In the genomic region with DNA sequence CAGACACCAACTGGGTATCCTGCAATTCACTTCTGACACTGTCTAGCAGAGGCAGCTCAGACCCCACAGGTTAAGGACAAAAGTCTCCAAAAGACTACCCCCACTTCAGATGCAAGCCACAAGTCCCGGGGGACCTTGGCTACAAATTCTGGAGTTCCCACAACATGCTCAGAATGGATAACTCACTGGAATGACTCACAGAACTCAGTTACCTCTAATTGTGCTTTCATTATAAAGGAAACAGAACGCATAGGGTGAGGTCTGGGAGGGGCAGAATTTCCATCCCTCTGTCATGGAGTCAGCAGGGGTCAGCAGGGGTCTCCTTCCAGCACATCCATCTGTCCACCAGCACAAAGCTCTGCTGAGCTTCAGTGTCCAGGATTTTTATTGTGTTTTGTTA, we compare ENCODE assay signal across 17 cellular contexts.
DNase-seq lines count a peak whose midpoint lies in the region; ATAC-seq and TF ChIP-seq lines count a peak whose summit lies in the region.
"Had no signal": no experiment of that assay in that cellular context is flagged by ENCODE, and none has a peak within 500 bp of the region (broad histone marks: within the 10 kb centered on the region; RNA-seq: fewer than 3 reads in every experiment).

No MANE protein-coding gene starts in this region.

- no peaks in the 10 kb centered on the region for H3K27me3 ChIP-seq in iPS DF 6.9 (ENCODE audit: control insufficient read depth, insufficient read depth, low read length)

- peaks cover 4% of the 10 kb centered on the region; the same call in 1 of the 2 replicates for H3K36me3 Mint-ChIP-seq in HFFc6 (ENCODE audit: low read depth)
- H3K36me3 Mint-ChIP-seq in MCF 10A (ENCODE audit: insufficient read depth, unreplicated experiment): no peaks in the 10 kb centered on the region
- H3K36me3 Mint-ChIP-seq in type B pancreatic cell: no peaks in the 10 kb centered on the region
- H3K36me3 Mint-ChIP-seq: naive thymus-derived CD8-positive, alpha-beta T cell; stimulated activated naive B cell treated with anti-CD40 and anti-IgM and Interleukin-4, amounts not matched to agents 10 μg/mL and 1 μg/mL and 100 μg/mL, for 72 hours had no signal

- CTCF ChIA-PET in MCF 10A (lab: Yijun Ruan, JAX): interaction anchor here (0.7 to 1.0 kb wide), 3 partner anchors 10 to 142 kb away, joined by 3 read pairs; no protein-coding TSS in a partner anchor

- H3K4me3 Mint-ChIP-seq in HFFc6 (peak overlapping the region; percentile 13; the same call in 1 of the 2 replicates), MCF 10A (ENCODE audit: unreplicated experiment) (no peak overlapping the region), type B pancreatic cell (no peak overlapping the region)
- H3K4me3 Mint-ChIP-seq: dendritic cell treated with granulocyte-macrophage colony-stimulating factor and Interleukin-4, amounts not matched to agents 40 ng/mL and 50 ng/mL, for 4 days; naive thymus-derived CD8-positive, alpha-beta T cell; stimulated activated naive B cell treated with anti-CD40 and anti-IgM and Interleukin-4, amounts not matched to agents 10 μg/mL and 1 μg/mL and 100 μg/mL, for 72 hours had no signal

- no peak for ATAC-seq in GM21737 (IDR thresholded peaks at IDR 0.05; ENCODE audit: unreplicated experiment)
- ATAC-seq: HepG2; naive thymus-derived CD8-positive, alpha-beta T cell; stimulated activated naive B cell treated with anti-CD40 and anti-IgM and Interleukin-4, amounts not matched to agents 10 μg/mL and 1 μg/mL and 100 μg/mL, for 72 hours had no signal

- H3K27ac ChIP-seq in iPS DF 6.9 (ENCODE audit: low read length): peak overlapping the region; percentile 98

- no CpG with 5 or more reads among the region's 2 CpGs for WGBS in iPS DF 6.9 (ENCODE audit: insufficient coverage, insufficient read length)

- H3K27me3 Mint-ChIP-seq in HFFc6 (ENCODE audit: insufficient read depth) (peaks cover 5% of the 10 kb centered on the region), MCF 10A (ENCODE audit: insufficient read depth, unreplicated experiment) (no peaks in the 10 kb centered on the region), type B pancreatic cell (peaks cover 35% of the 10 kb centered on the region)

- BruUV-seq in MCF 10A (replicated peaks; lab: Mats Ljungman, UMichigan): no TSS peak

- no peak overlapping the region for H3K4me3 ChIP-seq in iPS DF 6.9 (ENCODE audit: low read length)

- H3K36me3 ChIP-seq in iPS DF 6.9 (ENCODE audit: control insufficient read depth, insufficient read depth, low read length): no peaks in the 10 kb centered on the region

- POLR2A ChIA-PET in MCF 10A (lab: Yijun Ruan, JAX): interaction anchor here (0.7 kb wide), 1 partner anchor 63 kb away, joined by 3 read pairs; no protein-coding TSS in a partner anchor

- H3K27ac Mint-ChIP-seq in HFFc6: peak overlapping the region; percentile 29; the same call in 1 of the 2 replicates
- no peak overlapping the region for H3K27ac Mint-ChIP-seq in MCF 10A (ENCODE audit: low read depth, unreplicated experiment)
- peak overlapping the region; percentile 48 for H3K27ac Mint-ChIP-seq in type B pancreatic cell
- H3K27ac Mint-ChIP-seq: dendritic cell treated with granulocyte-macrophage colony-stimulating factor and Interleukin-4, amounts not matched to agents 40 ng/mL and 50 ng/mL, for 4 days; naive thymus-derived CD8-positive, alpha-beta T cell; stimulated activated naive B cell treated with anti-CD40 and anti-IgM and Interleukin-4, amounts not matched to agents 10 μg/mL and 1 μg/mL and 100 μg/mL, for 72 hours had no signal

- H3K9me3 ChIP-seq in iPS DF 6.9 (ENCODE audit: control insufficient read depth, insufficient read depth, low read length): no peaks in the 10 kb centered on the region

- H3K4me1 Mint-ChIP-seq in HFFc6 (ENCODE audit: low read depth): peaks cover 21% of the 10 kb centered on the region
- H3K4me1 Mint-ChIP-seq in MCF 10A (ENCODE audit: insufficient read depth, unreplicated experiment): peaks cover 20% of the 10 kb centered on the region
- peaks cover 40% of the 10 kb centered on the region for H3K4me1 Mint-ChIP-seq in type B pancreatic cell (ENCODE audit: unreplicated experiment)
- H3K4me1 Mint-ChIP-seq: stimulated activated naive B cell treated with anti-CD40 and anti-IgM and Interleukin-4, amounts not matched to agents 10 μg/mL and 1 μg/mL and 100 μg/mL, for 72 hours had no signal

- H3K4me1 ChIP-seq in iPS DF 6.9 (ENCODE audit: control insufficient read depth, insufficient read depth, low read length): peaks cover 19% of the 10 kb centered on the region

- DNase-seq in HFFc6 (no peak), MCF 10A (ENCODE audit: unreplicated experiment) (peak; percentile 76), iPS DF 6.9 (ENCODE audit: low read depth, low spot score) (peak; percentile 48), type B pancreatic cell (ENCODE audit: extremely low spot score, unreplicated experiment) (no peak), anterior cingulate cortex (lab: John Stamatoyannopoulos, UW) (no peak)
- DNase-seq in stimulated activated naive CD4-positive, alpha-beta T cell treated with Interleukin-2 at 50 U/mL for 16 hours (lab: John Stamatoyannopoulos, UW): no peak
- DNase-seq: activated CD4-positive, alpha-beta T cell treated with anti-CD3 and anti-CD28 coated beads, Interleukin-2, amount 50 U/mL, for 1 hour; activated naive CD4-positive, alpha-beta T cell; DMS53; naive thymus-derived CD8-positive, alpha-beta T cell; NCI-H1436 treated with DMSO at 0.1 percent for 48 hours; NCI-H774; stimulated activated CD4-positive, alpha-beta T cell treated with anti-CD3 and anti-CD28 coated beads, Interleukin-1b, Interleukin-23, amount 100 ng/mL, for 48 hours; stimulated activated naive B cell treated with anti-CD40 and anti-IgM and Interleukin-4, amounts not matched to agents 10 μg/mL and 1 μg/mL and 100 μg/mL, for 72 hours had no signal

- TF ChIP-seq CTCF in HFFc6 (IDR thresholded peaks at IDR 0.05) (no peak), MCF 10A (IDR thresholded peaks at IDR 0.05; ENCODE audit: unreplicated experiment) (no peak), type B pancreatic cell (conservative IDR thresholded peaks at IDR 0.05) (no peak)

- H3K9me3 Mint-ChIP-seq in HFFc6 (no peaks in the 10 kb centered on the region), MCF 10A (ENCODE audit: unreplicated experiment) (no peaks in the 10 kb centered on the region), type B pancreatic cell (no peaks in the 10 kb centered on the region)
- H3K9me3 Mint-ChIP-seq: dendritic cell treated with granulocyte-macrophage colony-stimulating factor and Interleukin-4, amounts not matched to agents 40 ng/mL and 50 ng/mL, for 4 days had no signal

- intact Hi-C loops in MCF 10A (cut with micrococcal nuclease): loop anchor here (10.0 kb wide), 1 partner anchor 111 kb away; no protein-coding TSS in a partner anchor

Comparison
In these comparisons a context has a peak if more than half of its experiments do, and no peak if none do; other contexts are left out.
1. DNase-seq: peak in MCF 10A (single experiment) and iPS DF 6.9 (single experiment); none in HFFc6 (single experiment), type B pancreatic cell (single experiment), anterior cingulate cortex (0 of 58) and stimulated activated naive CD4-positive, alpha-beta T cell treated with Interleukin-2 at 50 U/mL for 16 hours (single experiment).